Comparison of ENCODE assay signal across 15 cellular contexts in genomic region chr5:60811105-60811504, GRCh38.
A peak's percentile ranks its signal among the peaks of the same experiment; 100 is the strongest.
DNase-seq lines count a peak whose midpoint lies in the region; ATAC-seq lines count a peak whose summit lies in the region.
"Had no signal": no experiment of that assay in that cellular context is flagged by ENCODE, and none has a peak within 500 bp of the region (broad histone marks: within the 10 kb centered on the region; RNA-seq: fewer than 3 reads in every experiment).

No MANE protein-coding gene starts in this region.

- ATAC-seq in GM18517 (IDR thresholded peaks at IDR 0.05; ENCODE audit: unreplicated experiment) (peak; percentile 61), GM21367 (IDR thresholded peaks at IDR 0.05; ENCODE audit: unreplicated experiment) (peak; percentile 27), HG02970 (IDR thresholded peaks at IDR 0.05; ENCODE audit: low FRiP score, unreplicated experiment) (peak; percentile 35), HG03558 (IDR thresholded peaks at IDR 0.05; ENCODE audit: extremely low read depth, unreplicated experiment) (peak; percentile 18)

- no peak for DNase-seq in activated CD8-positive, alpha-beta memory T cell treated with anti-CD3 and anti-CD28 coated beads for 24 hours
- DNase-seq in stimulated activated CD4-positive, alpha-beta T cell treated with anti-CD3 and anti-CD28 coated beads, Interleukin-12 subunit alpha, Interleukin-12 subunit beta, amount 100 ng/mL, for 4 hours, result no peak
- DNase-seq in MV-4-11 (lab: John Stamatoyannopoulos, UW), result no peak
- DNase-seq in stimulated activated CD4-positive, alpha-beta T cell treated with anti-CD3 and anti-CD28 coated beads, Interleukin-2, amount 100 ng/mL, for 48 hours, result no peak
- DNase-seq: activated CD4-positive, alpha-beta T cell treated with anti-CD3 and anti-CD28 coated beads, Interleukin-2, amount 50 U/mL, for 48 hours; activated effector memory CD4-positive, alpha-beta T cell treated with anti-CD3 and anti-CD28 coated beads, Interleukin-2, amount 50 U/mL, for 16 hours; lower lobe of right lung; NCI-H1694 treated with DMSO at 0.1 percent for 48 hours; NCI-H524; stimulated activated naive CD4-positive, alpha-beta T cell treated with Interleukin-2 at 50 U/mL for 16 hours; T-helper 9 cell had no signal
